10 cellular contexts compared by ENCODE assay signal in genomic region chr12:19186722-19187661, GRCh38. TPM values are rescaled to one million over a fixed set of nuclear protein-coding genes. Genes with fewer than 3 reads are reported as not detected.
DNase-seq lines count a peak whose midpoint lies in the region; ATAC-seq and TF ChIP-seq lines count a peak whose summit lies in the region.
"Had no signal": no experiment of that assay in that cellular context is flagged by ENCODE, and none has a peak within 500 bp of the region (broad histone marks: within the 10 kb centered on the region; RNA-seq: fewer than 3 reads in every experiment).

No MANE protein-coding gene starts in this region.

- CTCF ChIA-PET in CD4-positive, alpha-beta memory T cell (lab: Charles Lee; ENCODE audit: partially characterized antibody), result interaction anchor here (0.7 to 3.2 kb wide), 18 partner anchors 11 to 1028 kb away, joined by 3 to 29 read pairs (median 4); no protein-coding TSS in a partner anchor
- CTCF ChIA-PET in HCT116 (lab: Charles Lee), result interaction anchor here (0.7 to 1.5 kb wide), 11 partner anchors 10 to 941 kb away, joined by 3 to 10 read pairs (median 5); no protein-coding TSS in a partner anchor

- POLR2A ChIA-PET in CD4-positive, alpha-beta memory T cell (lab: Charles Lee; ENCODE audit: partially characterized antibody), result no interaction called here
- POLR2A ChIA-PET in HCT116 (lab: Charles Lee), result no interaction called here

- no peaks in the 10 kb centered on the region for H4K20me1 ChIP-seq in HCT116 (ENCODE audit: insufficient read depth)

- peaks cover 32% of the 10 kb centered on the region for H3K79me2 ChIP-seq in HCT116 (ENCODE audit: insufficient read depth, low read length)

- H3K27me3 ChIP-seq in CD4-positive, alpha-beta memory T cell (ENCODE audit: insufficient read depth, low read length), result no peaks in the 10 kb centered on the region
- H3K27me3 ChIP-seq in HCT116 (ENCODE audit: insufficient read depth, low read length), result no peaks in the 10 kb centered on the region
- H3K27me3 ChIP-seq: neutrophil, SJCRH30 had no signal

- no peak overlapping the region for H3K4me3 Mint-ChIP-seq in CD4-positive, alpha-beta memory T cell
- no peak overlapping the region for H3K4me3 Mint-ChIP-seq in T-helper 17 cell

- no peak for TF ChIP-seq POLR2A in HCT116 (IDR thresholded peaks at IDR 0.05; ENCODE audit: borderline replicate concordance, extremely low read depth, insufficient read depth, insufficient read length)

- no peaks in the 10 kb centered on the region for H3K36me3 Mint-ChIP-seq in CD4-positive, alpha-beta memory T cell
- H3K36me3 Mint-ChIP-seq in T-helper 17 cell (ENCODE audit: low read depth), result peaks cover 5% of the 10 kb centered on the region

- H3K9me2 ChIP-seq in HCT116 (ENCODE audit: insufficient read depth), result no peaks in the 10 kb centered on the region

- no TSS peak for BruUV-seq in HCT116 (replicated peaks; lab: Mats Ljungman, UMichigan)

- no peak overlapping the region for H3K27ac ChIP-seq in CD4-positive, alpha-beta memory T cell (ENCODE audit: low read depth, low read length)
- no peak overlapping the region for H3K27ac ChIP-seq in HCT116 (ENCODE audit: low read depth, low read length)
- H3K27ac ChIP-seq: neutrophil, SJCRH30 had no signal

- ATAC-seq in HCT116, result peak; percentile 64; the same call in 1 of the 2 replicates
- no peak for ATAC-seq in HG03460 (IDR thresholded peaks at IDR 0.05; ENCODE audit: unreplicated experiment)
- ATAC-seq in T-helper 17 cell, result no peak
- no peak for ATAC-seq in HG03108 (IDR thresholded peaks at IDR 0.05; ENCODE audit: unreplicated experiment)

- H3K4me1 ChIP-seq in CD4-positive, alpha-beta memory T cell (ENCODE audit: insufficient read depth, low read length), result no peaks in the 10 kb centered on the region
- no peaks in the 10 kb centered on the region for H3K4me1 ChIP-seq in HCT116 (ENCODE audit: control insufficient read depth in 1 of 2, insufficient read depth in 2 of 2, low read length in 2 of 2)

- H3K9me3 ChIP-seq in CD4-positive, alpha-beta memory T cell (ENCODE audit: control insufficient read depth in 1 of 2, low read length in 2 of 2), result no peaks in the 10 kb centered on the region
- no peaks in the 10 kb centered on the region for H3K9me3 ChIP-seq in HCT116 (ENCODE audit: control insufficient read depth in 1 of 2, insufficient read depth in 1 of 2, low read depth in 1 of 2, low read length in 2 of 2)
- no peaks in the 10 kb centered on the region for H3K9me3 ChIP-seq in T-helper 17 cell (ENCODE audit: control insufficient read depth, low read length, poor library complexity, severe bottlenecking)
- H3K9me3 ChIP-seq: neutrophil, SJCRH30 had no signal

- H3K4me2 ChIP-seq in HCT116 (ENCODE audit: low read length), result no peak overlapping the region

- peak overlapping the region in 1 of 7 donors; percentile 57 for H3K27ac Mint-ChIP-seq in CD4-positive, alpha-beta memory T cell
- no peak overlapping the region for H3K27ac Mint-ChIP-seq in T-helper 17 cell

- TF ChIP-seq RAD21 in HCT116 (IDR thresholded peaks at IDR 0.05; ENCODE audit: low read depth), result peak; percentile 77

- H3K27me3 Mint-ChIP-seq in CD4-positive, alpha-beta memory T cell, result no peaks in the 10 kb centered on the region
- H3K27me3 Mint-ChIP-seq in T-helper 17 cell, result peaks cover 5% of the 10 kb centered on the region

- intact Hi-C loops in CD4-positive, alpha-beta memory T cell (cut with micrococcal nuclease), result loop anchor here (2.0 to 5.0 kb wide), 3 partner anchors 56 to 1045 kb away; no protein-coding TSS in a partner anchor
- intact Hi-C loops in HCT116 (cut with micrococcal nuclease), result loop anchor here (1.0 to 10.0 kb wide), 4 partner anchors 326 to 936 kb away; no protein-coding TSS in a partner anchor

- no peak overlapping the region for H2AFZ ChIP-seq in HCT116 (ENCODE audit: low read depth, low read length, poor library complexity, severe bottlenecking)

- RAD21 ChIA-PET in HCT116 (lab: Charles Lee; ENCODE audit: low non-redundant PET in 1 of 2, low total read pairs in 2 of 2, uncharacterized antibody in 2 of 2, unreplicated experiment in 2 of 2), result no interaction called here

- TF ChIP-seq CTCF in HCT116 (IDR thresholded peaks at IDR 0.05 in 2 of 3, conservative IDR thresholded peaks at IDR 0.05 in 1 of 3; ENCODE audit: borderline replicate concordance in 1 of 3, insufficient read depth in 1 of 3, low read depth in 2 of 3, low read length in 2 of 3), result peak; percentile 47 to 80 (median 51); a peak in 5 of 6 replicates

- H3K4me1 Mint-ChIP-seq in CD4-positive, alpha-beta memory T cell, result no peaks in the 10 kb centered on the region
- peaks cover 10% of the 10 kb centered on the region for H3K4me1 Mint-ChIP-seq in T-helper 17 cell

- no peaks in the 10 kb centered on the region for H3K36me3 ChIP-seq in CD4-positive, alpha-beta memory T cell (ENCODE audit: insufficient read depth, low read length)
- no peaks in the 10 kb centered on the region for H3K36me3 ChIP-seq in HCT116 (ENCODE audit: control insufficient read depth in 1 of 2, insufficient read depth in 2 of 2, low read length in 2 of 2)
- H3K36me3 ChIP-seq: neutrophil, SJCRH30 had no signal

- no peak overlapping the region for H3K9ac ChIP-seq in HCT116 (ENCODE audit: low read length)

- no peak overlapping the region for H3K4me3 ChIP-seq in CD4-positive, alpha-beta memory T cell (ENCODE audit: low read length in 2 of 2)
- no peak overlapping the region for H3K4me3 ChIP-seq in HCT116 (replicated peaks in 1 of 2; ENCODE audit: low read depth in 1 of 2, low read length in 2 of 2)
- H3K4me3 ChIP-seq: SJCRH30 had no signal

- H3K9me3 Mint-ChIP-seq in CD4-positive, alpha-beta memory T cell, result no peaks in the 10 kb centered on the region

- DNase-seq in CD4-positive, alpha-beta memory T cell, result peak in 4 of 5 donors; percentile 8 to 26 (median 22)
- DNase-seq in HCT116 (ENCODE audit: low read depth, low spot score) (peak; percentile 31), NCI-H510A treated with DMSO at 0.1 percent for 48 hours (lab: John Stamatoyannopoulos, UW) (peak; percentile 40), dermis blood vessel endothelial cell (peak; percentile 78), medulla oblongata (ENCODE audit: extremely low spot score) (peak; percentile 82), T-helper 17 cell (no peak)

TF ChIP-seq in HCT116, 20 proteins besides CTCF, POLR2A, EP300 and RAD21:
- no peak for TF ChIP-seq POLR2AphosphoS5 (IDR thresholded peaks at IDR 0.05; ENCODE audit: low read depth, low read length)
- TF ChIP-seq ELF1 (IDR thresholded peaks at IDR 0.05; ENCODE audit: borderline replicate concordance, low read depth), result no peak
- no peak for TF ChIP-seq SRF (IDR thresholded peaks at IDR 0.05; ENCODE audit: low read depth)
- TF ChIP-seq SIN3A (IDR thresholded peaks at IDR 0.05; ENCODE audit: low read depth), result no peak
- no peak for TF ChIP-seq ZBTB33 (IDR thresholded peaks at IDR 0.05; ENCODE audit: extremely low read depth, insufficient replicate concordance, low read length)
- no peak for TF ChIP-seq EZH2phosphoT487 (IDR thresholded peaks at IDR 0.05; ENCODE audit: borderline replicate concordance)
- no peak for TF ChIP-seq ZFX (IDR thresholded peaks at IDR 0.05)
- no peak for TF ChIP-seq SP1 (IDR thresholded peaks at IDR 0.05; ENCODE audit: low read depth)
- TF ChIP-seq EZH2 (IDR thresholded peaks at IDR 0.05), result no peak
- no peak for TF ChIP-seq ZNF274 (IDR thresholded peaks at IDR 0.05; ENCODE audit: low read depth, low read length)

RNA-seq across cellular contexts. Expression of gene PLEKHA5, which starts 57.5 kb away (rescaled TPM):
- total RNA-seq in CD4-positive, alpha-beta memory T cell, result 10 to 100 TPM; 15.6 to 15.9 TPM
- 10 to 100 TPM in 1 of 2 donors, under 1 TPM in 1; 0.43 to 10.9 TPM for polyA plus RNA-seq in CD4-positive, alpha-beta memory T cell
- total RNA-seq in HCT116 (2021; ENCODE audit: unreplicated experiment), result 18.9 TPM
- polyA plus RNA-seq in HCT116 (2012), result 7.0 and 8.6 TPM in 2 replicates
- 12.8 and 13.8 TPM in 2 replicates for total RNA-seq in dermis blood vessel endothelial cell
- total RNA-seq in T-helper 17 cell, result 10 to 100 TPM in 1 of 2 donors, 1 to 10 TPM in 1; 8.9 to 10.3 TPM

Comparison
In these comparisons a context has a peak if more than half of its experiments do, and no peak if none do; other contexts are left out.
1. DNase-seq: peak in CD4-positive, alpha-beta memory T cell (4 of 5), HCT116 (single experiment), NCI-H510A treated with DMSO at 0.1 percent for 48 hours (single experiment), dermis blood vessel endothelial cell (single experiment) and medulla oblongata (single experiment); none in T-helper 17 cell (0 of 3).